Comparison of ENCODE assay signal across 20 cellular contexts in genomic region chrX:2461711-2462016, GRCh38. TPM values are rescaled to one million over a fixed set of nuclear protein-coding genes. Genes with fewer than 3 reads are reported as not detected.
DNase-seq lines count a peak whose midpoint lies in the region; ATAC-seq and TF ChIP-seq lines count a peak whose summit lies in the region.
"Had no signal": no experiment of that assay in that cellular context is flagged by ENCODE, and none has a peak within 500 bp of the region (broad histone marks: within the 10 kb centered on the region; RNA-seq: fewer than 3 reads in every experiment).

No MANE protein-coding gene starts in this region.

- 0 out of 2 replicates have a peak, but pooled peaks cover 8% of the 10 kb centered on the region for H3K4me1 ChIP-seq in BLaER1
- H3K4me1 ChIP-seq in liver (ENCODE audit: control insufficient read depth in 4 of 4, insufficient read depth in 4 of 4, low read length in 3 of 4), result peaks cover 0 to 11% (median 5%) of the 10 kb centered on the region in 4 donors
- H3K4me1 ChIP-seq in adrenal gland (replicated peaks in 1 of 2), result no peaks in the 10 kb centered on the region
- H3K4me1 ChIP-seq in effector memory CD4-positive, alpha-beta T cell (ENCODE audit: control insufficient read depth, insufficient read depth, low read length, poor library complexity, severe bottlenecking), result no peaks in the 10 kb centered on the region
- H3K4me1 ChIP-seq in ascending aorta, result peaks cover 0 to 7% of the 10 kb centered on the region in 2 donors

- H3K4me1 Mint-ChIP-seq in WTC11 (peaks cover 26% of the 10 kb centered on the region), nephron progenitor cell (peaks cover 23% of the 10 kb centered on the region)
- H3K4me1 Mint-ChIP-seq: CD14-positive monocyte had no signal

- no peak for ATAC-seq in WTC11
- ATAC-seq: Panc1 had no signal

- peaks cover 55% of the 10 kb centered on the region for H3K36me3 ChIP-seq in BLaER1
- H3K36me3 ChIP-seq in liver (ENCODE audit: control insufficient read depth in 4 of 4, insufficient read depth in 3 of 4, low read depth in 1 of 4, low read length in 3 of 4), result no peaks in the 10 kb centered on the region
- no peaks in the 10 kb centered on the region for H3K36me3 ChIP-seq in adrenal gland (replicated peaks in 1 of 2)
- H3K36me3 ChIP-seq in effector memory CD4-positive, alpha-beta T cell (ENCODE audit: control insufficient read depth, insufficient read depth, low read length), result no peaks in the 10 kb centered on the region
- no peaks in the 10 kb centered on the region for H3K36me3 ChIP-seq in ascending aorta

- CTCF ChIA-PET in WTC11 (lab: Charles Lee), result no interaction called here

- POLR2A ChIA-PET in WTC11 (lab: Charles Lee), result no interaction called here

- peaks cover 94% of the 10 kb centered on the region for H4K20me1 ChIP-seq in BLaER1

- no peak overlapping the region for H3K4me3 Mint-ChIP-seq in WTC11
- H3K4me3 Mint-ChIP-seq in nephron progenitor cell, result no peak overlapping the region
- H3K4me3 Mint-ChIP-seq: CD14-positive monocyte had no signal

- H3K36me3 Mint-ChIP-seq in WTC11, result peaks cover 54% of the 10 kb centered on the region
- H3K36me3 Mint-ChIP-seq in nephron progenitor cell (ENCODE audit: low read depth), result peaks cover 21% of the 10 kb centered on the region

- H3K27me3 Mint-ChIP-seq in WTC11 (ENCODE audit: low read depth), result no peaks in the 10 kb centered on the region
- no peaks in the 10 kb centered on the region for H3K27me3 Mint-ChIP-seq in nephron progenitor cell (ENCODE audit: low read depth, poor library complexity)

- H3K9ac ChIP-seq in BLaER1, result no peak overlapping the region
- H3K9ac ChIP-seq in liver (ENCODE audit: low read depth in 1 of 2, low read length in 2 of 2), result no peak overlapping the region

- no peak for TF ChIP-seq RAD21 in liver (IDR thresholded peaks at IDR 0.05)

- no peak for DNase-seq in WTC11 (ENCODE audit: low spot score)
- no peak for DNase-seq in nephron progenitor cell
- no peak for DNase-seq in central memory CD4-positive, alpha-beta T cell
- no peak for DNase-seq in adrenal gland
- DNase-seq in effector memory CD4-positive, alpha-beta T cell, result no peak
- no peak for DNase-seq in ascending aorta (ENCODE audit: low spot score in 2 of 2)
- DNase-seq: GDM1; KG1; NCI-H1092; NCI-H146; NCI-H2029; NCI-H226; NCI-H510A treated with DMSO at 0.1 percent for 48 hours; NCI-H774; NK-92 treated with Interleukin-12 subunit alpha and Interleukin-12 subunit beta, amount 100 ng/mL, for 24 hours; SIG-M5 had no signal

- no peak for TF ChIP-seq POLR2A in adrenal gland (IDR thresholded peaks at IDR 0.05)

- peak overlapping the region; percentile 94 for H3K27ac Mint-ChIP-seq in WTC11
- peak overlapping the region; percentile 36 for H3K27ac Mint-ChIP-seq in nephron progenitor cell

- H3K27me3 ChIP-seq in BLaER1 (no peaks in the 10 kb centered on the region), liver (ENCODE audit: control insufficient read depth in 4 of 4, insufficient read depth in 4 of 4, low read length in 3 of 4) (no peaks in the 10 kb centered on the region), adrenal gland (no peaks in the 10 kb centered on the region), ascending aorta (no peaks in the 10 kb centered on the region)
- no peaks in the 10 kb centered on the region for H3K27me3 ChIP-seq in effector memory CD4-positive, alpha-beta T cell (replicated peaks; ENCODE audit: control insufficient read depth, insufficient read depth, low read length, poor library complexity, severe bottlenecking)

- H3K9me3 ChIP-seq in BLaER1 (0 out of 2 replicates have a peak, but pooled peaks cover 19% of the 10 kb centered on the region), liver (ENCODE audit: control insufficient read depth in 4 of 4, low read length in 3 of 4) (no peaks in the 10 kb centered on the region), adrenal gland (replicated peaks in 1 of 3) (no peaks in the 10 kb centered on the region), ascending aorta (no peaks in the 10 kb centered on the region)
- no peaks in the 10 kb centered on the region for H3K9me3 ChIP-seq in effector memory CD4-positive, alpha-beta T cell (ENCODE audit: control insufficient read depth, low read length)

- peak overlapping the region; percentile 2; the same call in 1 of the 2 replicates for H3K4me2 ChIP-seq in BLaER1

- intact Hi-C loops in adrenal gland (cut with DNase I), result no loop called here
- intact Hi-C loops in ascending aorta (cut with DNase I), result no loop called here

- H3K9me3 Mint-ChIP-seq in WTC11 (peaks cover 38% of the 10 kb centered on the region), nephron progenitor cell (peaks cover 4% of the 10 kb centered on the region)

- no peak overlapping the region for H3K4me3 ChIP-seq in BLaER1
- H3K4me3 ChIP-seq in liver (ENCODE audit: low read depth in 1 of 3, low read length in 3 of 3), result no peak overlapping the region
- H3K4me3 ChIP-seq in adrenal gland, result no peak overlapping the region
- no peak overlapping the region for H3K4me3 ChIP-seq in effector memory CD4-positive, alpha-beta T cell (ENCODE audit: insufficient read depth, low read depth, low read length, poor library complexity, severe bottlenecking)
- no peak overlapping the region for H3K4me3 ChIP-seq in ascending aorta

- TF ChIP-seq CTCF in WTC11 (IDR thresholded peaks at IDR 0.05) (no peak), liver (IDR thresholded peaks at IDR 0.05; ENCODE audit: low read depth, low read length, missing input control) (no peak), nephron progenitor cell (IDR thresholded peaks at IDR 0.05) (no peak), adrenal gland (IDR thresholded peaks at IDR 0.05) (no peak), ascending aorta (IDR thresholded peaks at IDR 0.05) (no peak)

- 87% methylated on average over 8 of the region's 8 CpGs for WGBS in liver
- WGBS in adrenal gland, 4 donors, result 87 to 96% (median 92%) methylated on average over 7 to 8 of the region's 8 CpGs

- H3K27ac ChIP-seq in BLaER1, result no peak overlapping the region
- peak overlapping the region; percentile 57 to 64 for H3K27ac ChIP-seq in liver (ENCODE audit: low read depth in 1 of 2, low read length in 2 of 2)
- H3K27ac ChIP-seq in adrenal gland, result no peak overlapping the region
- no peak overlapping the region for H3K27ac ChIP-seq in effector memory CD4-positive, alpha-beta T cell (ENCODE audit: insufficient read depth, low read length, poor library complexity, severe bottlenecking)
- no peak overlapping the region for H3K27ac ChIP-seq in ascending aorta

TF ChIP-seq in WTC11, 78 proteins besides CTCF, POLR2A, EP300 and RAD21 (continues in another document):
- TF ChIP-seq ERG (CRISPR knock-in tag; IDR thresholded peaks at IDR 0.05), result no peak

TF ChIP-seq in liver, 16 proteins besides CTCF, POLR2A, EP300 and RAD21:
- TF ChIP-seq ATF3 (IDR thresholded peaks at IDR 0.05), result no peak
- no peak for TF ChIP-seq TAF1 (conservative IDR thresholded peaks at IDR 0.05)
- no peak for TF ChIP-seq RXRA (IDR thresholded peaks at IDR 0.05)
- TF ChIP-seq JUND (IDR thresholded peaks at IDR 0.05), result no peak
- TF ChIP-seq EGR1 (IDR thresholded peaks at IDR 0.05; ENCODE audit: low read depth in 2 of 2), result no peak
TF ChIP-seq in liver: peak in this region for 0.

RNA-seq across cellular contexts. Expression of gene DHRSX, which starts 39.1 kb away (rescaled TPM):
- 28.2 to 34.3 TPM (median 33.4 TPM) in 3 replicates for total RNA-seq in WTC11 (2021)
- total RNA-seq in liver, result 10 to 100 TPM; 19.3 to 27.3 TPM
- 10 to 100 TPM; 17.2 to 35.2 TPM for polyA plus RNA-seq in liver
- 10 to 100 TPM; 19.9 to 51.4 (median 27.7) TPM for total RNA-seq in adrenal gland
- polyA plus RNA-seq in adrenal gland, result 10 to 100 TPM in 1 of 3 donors, 1 to 10 TPM in 2; 6.4 to 68.6 (median 9.4) TPM
- total RNA-seq in ascending aorta, result 13.4 TPM

RNA-seq across cellular contexts. Expression of gene ZBED1, which starts 39.1 kb away (rescaled TPM):
- total RNA-seq in WTC11 (2021), result 45.1 to 49.2 TPM (median 47.3 TPM) in 3 replicates
- 10 to 100 TPM; 28.7 to 49.0 TPM for total RNA-seq in liver
- 10 to 100 TPM; 15.9 to 25.1 TPM for polyA plus RNA-seq in liver
- total RNA-seq in adrenal gland, result 10 to 100 TPM; 44.0 to 70.5 (median 51.3) TPM
- polyA plus RNA-seq in adrenal gland, result 10 to 100 TPM; 10.7 to 42.6 (median 12.2) TPM
- 34.6 TPM for total RNA-seq in ascending aorta

Comparison
In these comparisons a context has a peak if more than half of its experiments do, and no peak if none do; other contexts are left out.
1. H3K27ac ChIP-seq: peak in liver (2 of 2); none in BLaER1 (single experiment), adrenal gland (0 of 5), effector memory CD4-positive, alpha-beta T cell (single experiment) and ascending aorta (0 of 2).